In the genomic region with DNA sequence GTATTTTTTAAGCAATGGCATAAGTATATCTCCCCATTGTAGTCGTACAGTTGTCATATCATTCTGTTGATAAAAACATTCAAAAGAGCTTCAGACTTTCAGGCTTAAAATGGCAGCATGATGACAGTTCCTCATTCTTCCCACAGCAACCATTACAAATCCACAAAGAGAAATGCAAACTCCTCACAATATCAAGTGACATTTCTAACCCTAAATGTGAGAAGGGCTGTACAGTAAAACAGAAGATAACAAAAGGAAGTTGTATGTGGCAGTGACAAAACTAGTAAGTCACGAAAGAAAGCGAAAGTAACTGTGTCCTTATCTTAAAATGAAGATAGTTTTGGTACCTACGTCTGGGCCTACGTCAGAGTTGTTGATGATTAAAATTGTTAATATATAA, we compare ENCODE assay signal across 8 cellular contexts. TPM values are rescaled to one million over a fixed set of nuclear protein-coding genes. Genes with fewer than 3 reads are reported as not detected.
DNase-seq lines count a peak whose midpoint lies in the region; ATAC-seq and TF ChIP-seq lines count a peak whose summit lies in the region.

No MANE protein-coding gene starts in this region.

- no peaks in the 10 kb centered on the region for H4K20me1 ChIP-seq in osteoblast (ENCODE audit: insufficient read depth, low read length)

- no peak for TF ChIP-seq CTCF in osteoblast (IDR thresholded peaks at IDR 0.05; ENCODE audit: extremely low read depth, low read depth, low read length)
- TF ChIP-seq CTCF in RWPE1 (conservative IDR thresholded peaks at IDR 0.05; ENCODE audit: low read depth) = no peak

- peak overlapping the region; percentile 92 for H3K27ac Mint-ChIP-seq in activated naive CD4-positive, alpha-beta T cell treated with anti-CD3 and anti-CD28 coated beads, Interleukin-2, amount 50 U/mL, for 24 hours
- H3K27ac Mint-ChIP-seq in activated CD4-positive, alpha-beta memory T cell treated with anti-CD3 and anti-CD28 coated beads for 36 hours = peak overlapping the region; percentile 85

- no peaks in the 10 kb centered on the region for H3K79me2 ChIP-seq in osteoblast (ENCODE audit: insufficient read depth, low read length)

- H3K36me3 ChIP-seq in osteoblast (ENCODE audit: insufficient read depth, low read length) = no peaks in the 10 kb centered on the region

- no peaks in the 10 kb centered on the region for H3K9me3 Mint-ChIP-seq in activated naive CD4-positive, alpha-beta T cell treated with anti-CD3 and anti-CD28 coated beads, Interleukin-2, amount 50 U/mL, for 24 hours
- no peaks in the 10 kb centered on the region for H3K9me3 Mint-ChIP-seq in activated CD4-positive, alpha-beta memory T cell treated with anti-CD3 and anti-CD28 coated beads for 36 hours

- no peak overlapping the region for H3K4me3 ChIP-seq in osteoblast (ENCODE audit: insufficient read depth, low read length)

- H2AFZ ChIP-seq in osteoblast (ENCODE audit: low read length) = no peak overlapping the region

- H3K4me2 ChIP-seq in osteoblast (ENCODE audit: insufficient read depth, low read length) = peak overlapping the region; percentile 3

- H3K36me3 Mint-ChIP-seq in activated naive CD4-positive, alpha-beta T cell treated with anti-CD3 and anti-CD28 coated beads, Interleukin-2, amount 50 U/mL, for 24 hours = peaks cover 15% of the 10 kb centered on the region
- H3K36me3 Mint-ChIP-seq in activated CD4-positive, alpha-beta memory T cell treated with anti-CD3 and anti-CD28 coated beads for 36 hours = peaks cover 17% of the 10 kb centered on the region

- ATAC-seq in HG03064 (IDR thresholded peaks at IDR 0.05; ENCODE audit: low read depth, unreplicated experiment) = peak; percentile 80

- intact Hi-C loops in activated CD4-positive, alpha-beta memory T cell treated with anti-CD3 and anti-CD28 coated beads for 36 hours (cut with micrococcal nuclease) = loop anchor here (2.0 to 5.0 kb wide), 3 partner anchors 44 to 229 kb away; a partner anchor contains a TSS
- intact Hi-C loops in head of caudate nucleus (cut with DNase I) = no loop called here

- CTCF ChIA-PET in activated CD4-positive, alpha-beta memory T cell treated with anti-CD3 and anti-CD28 coated beads for 36 hours (lab: Charles Lee) = no interaction called here
- CTCF ChIA-PET in RWPE1 (lab: Yijun Ruan, JAX) = no interaction called here

- no peak for DNase-seq in activated naive CD4-positive, alpha-beta T cell treated with anti-CD3 and anti-CD28 coated beads, Interleukin-2, amount 50 U/mL, for 16 hours
- DNase-seq in activated CD4-positive, alpha-beta memory T cell treated with anti-CD3 and anti-CD28 coated beads for 36 hours = no peak
- DNase-seq in osteoblast (ENCODE audit: insufficient read length, low spot score, missing footprints) (no peak), head of caudate nucleus (no peak), RWPE1 (ENCODE audit: low spot score) (no peak)
- DNase-seq in stimulated activated CD4-positive, alpha-beta T cell treated with anti-CD3 and anti-CD28 coated beads, Interleukin-4, amount 100 ng/mL, for 4 hours = no peak

- POLR2A ChIA-PET in activated CD4-positive, alpha-beta memory T cell treated with anti-CD3 and anti-CD28 coated beads for 36 hours (lab: Charles Lee) = no interaction called here
- POLR2A ChIA-PET in RWPE1 (lab: Yijun Ruan, JAX; ENCODE audit: low non-redundant PET) = no interaction called here

- H3K27me3 Mint-ChIP-seq in activated naive CD4-positive, alpha-beta T cell treated with anti-CD3 and anti-CD28 coated beads, Interleukin-2, amount 50 U/mL, for 24 hours = no peaks in the 10 kb centered on the region
- no peaks in the 10 kb centered on the region for H3K27me3 Mint-ChIP-seq in activated CD4-positive, alpha-beta memory T cell treated with anti-CD3 and anti-CD28 coated beads for 36 hours

- H3K9me3 ChIP-seq in osteoblast (ENCODE audit: low read depth, low read length) = no peaks in the 10 kb centered on the region

- H3K4me1 Mint-ChIP-seq in activated naive CD4-positive, alpha-beta T cell treated with anti-CD3 and anti-CD28 coated beads, Interleukin-2, amount 50 U/mL, for 24 hours = peaks cover 47% of the 10 kb centered on the region
- H3K4me1 Mint-ChIP-seq in activated CD4-positive, alpha-beta memory T cell treated with anti-CD3 and anti-CD28 coated beads for 36 hours (ENCODE audit: low read depth) = peaks cover 29% of the 10 kb centered on the region

- H3K4me1 ChIP-seq in osteoblast (ENCODE audit: insufficient read depth, low read length) = peaks cover 4% of the 10 kb centered on the region

- H3K27ac ChIP-seq in osteoblast (ENCODE audit: low read depth, low read length) (no peak overlapping the region), RWPE1 (no peak overlapping the region)

- peak overlapping the region; percentile 95 for H3K4me3 Mint-ChIP-seq in activated naive CD4-positive, alpha-beta T cell treated with anti-CD3 and anti-CD28 coated beads, Interleukin-2, amount 50 U/mL, for 24 hours
- peak overlapping the region; percentile 71 for H3K4me3 Mint-ChIP-seq in activated CD4-positive, alpha-beta memory T cell treated with anti-CD3 and anti-CD28 coated beads for 36 hours

- no peaks in the 10 kb centered on the region for H3K27me3 ChIP-seq in osteoblast (ENCODE audit: insufficient read depth, low read length)

RNA-seq across cellular contexts. Expression of a gene that starts 46.7 kb away (rescaled TPM):
- 1 to 10 TPM; 7.0 to 8.3 TPM for total RNA-seq in activated CD4-positive, alpha-beta memory T cell treated with anti-CD3 and anti-CD28 coated beads for 36 hours
- total RNA-seq in osteoblast = 7.6 and 11.8 TPM in 2 replicates
